Comparison of ENCODE assay signal across 32 cellular contexts in the genomic region with DNA sequence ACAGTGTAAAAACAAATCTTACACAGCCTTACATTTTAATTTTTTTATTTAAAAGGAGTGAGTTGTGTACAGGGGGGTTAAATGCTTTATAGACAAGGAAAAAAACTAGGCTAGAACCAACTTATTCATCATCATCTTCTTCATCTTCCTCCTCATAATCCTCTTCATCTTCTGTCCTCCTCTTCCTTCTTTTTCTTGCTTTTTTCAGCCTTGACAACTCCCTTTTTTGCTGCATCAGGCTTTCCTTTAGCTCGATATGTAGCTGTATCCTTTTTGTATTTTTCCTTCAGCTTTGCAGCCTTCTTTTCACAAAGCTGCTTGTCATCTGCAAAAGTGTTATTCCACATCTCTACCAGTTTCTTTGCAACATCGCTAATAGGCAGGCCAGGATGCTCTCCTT.
"Had no signal": no experiment of that assay in that cellular context is flagged by ENCODE, and none has a peak within 500 bp of the region (broad histone marks: within the 10 kb centered on the region; RNA-seq: fewer than 3 reads in every experiment).

No MANE protein-coding gene starts in this region.

- H3K36me3 ChIP-seq: adrenal gland, ascending aorta, brain microvascular endothelial cell, breast epithelium, cardiac muscle cell had no signal

- H3K27ac ChIP-seq: adrenal gland, ascending aorta, body of pancreas, brain microvascular endothelial cell, breast epithelium, cardiac muscle cell had no signal

- FAIRE-seq: astrocyte, bronchial epithelial cell had no signal

- H3K9me3 ChIP-seq: adrenal gland, ascending aorta, body of pancreas, breast epithelium had no signal

- H3K4me1 ChIP-seq: adrenal gland, ascending aorta, body of pancreas, breast epithelium had no signal

- H3K4me3 ChIP-seq: adrenal gland, ascending aorta, body of pancreas, breast epithelium, cardiac muscle cell had no signal

- ATAC-seq: activated naive CD4-positive, alpha-beta T cell treated with anti-CD3 and anti-CD28 coated beads, Interleukin-2, amount 50 U/mL, for 72 hours; activated naive CD8-positive, alpha-beta T cell treated with anti-CD3 and anti-CD28 coated beads, Interleukin-2, amount 50 U/mL, for 24 hours; activated T-cell treated with anti-CD3 and anti-CD28 coated beads, Interleukin-2, amount 50 U/mL, for 4 hours; activated T-cell treated with anti-CD3 and anti-CD28 coated beads, Interleukin-2, amount 50 U/mL, for 72 hours; activated T-helper 17 cell treated with anti-CD3 and anti-CD28 coated beads, Interleukin-2, amount 50 U/mL, for 72 hours; body of pancreas had no signal

- DNase-seq: activated effector memory CD4-positive, alpha-beta T cell treated with anti-CD3 and anti-CD28 coated beads, Interleukin-2, amount 50 U/mL, for 16 hours; activated effector memory CD4-positive, alpha-beta T cell treated with Interleukin-2 at 50 U/mL for 16 hours; activated gamma-delta T cell; activated gamma-delta T cell treated with Interleukin-2 at 50 U/mL for 16 hours; activated naive CD4-positive, alpha-beta T cell; activated naive CD4-positive, alpha-beta T cell treated with anti-CD3 and anti-CD28 coated beads for 36 hours; activated naive CD4-positive, alpha-beta T cell treated with anti-CD3 and anti-CD28 coated beads, Interleukin-2, amount 10 ng/mL, durations not matched to agents 7 days and 5 days; activated naive CD4-positive, alpha-beta T cell treated with anti-CD3 and anti-CD28 coated beads, Interleukin-2, amount 50 U/mL, for 16 hours; activated naive CD4-positive, alpha-beta T cell treated with Interleukin-2 at 50 U/mL for 16 hours; activated naive CD8-positive, alpha-beta T cell treated with anti-CD3 and anti-CD28 coated beads for 36 hours; activated naive CD8-positive, alpha-beta T cell treated with anti-CD3 and anti-CD28 coated beads, Interleukin-2, amount 10 ng/mL, durations not matched to agents 7 days and 5 days; activated naive CD8-positive, alpha-beta T cell treated with anti-CD3 and anti-CD28 coated beads, Interleukin-2, amount 50 U/mL, for 24 hours; activated T-cell treated with anti-CD3 and anti-CD28 coated beads, Interleukin-2, amount 50 U/mL, for 24 hours; activated T-cell treated with anti-CD3 and anti-CD28 coated beads, Interleukin-2, amount 50 U/mL, for 4 hours; activated T-cell treated with anti-CD3 and anti-CD28 coated beads, Interleukin-2, amount 50 U/mL, for 48 hours; activated T-cell treated with anti-CD3 and anti-CD28 coated beads, Interleukin-2, amount 50 U/mL, for 72 hours; adrenal gland; amygdala; anterior cingulate cortex; aorta; body of pancreas; brain microvascular endothelial cell; caudate nucleus; central memory CD4-positive, alpha-beta T cell; cerebellar nuclear complex had no signal

- H3K27me3 ChIP-seq: adrenal gland, ascending aorta, body of pancreas, brain microvascular endothelial cell, breast epithelium, cardiac muscle cell had no signal
